ENCODE assay signal across 8 cellular contexts in genomic region chr4:185307136-185307950, GRCh38.
DNase-seq lines count a peak whose midpoint lies in the region; ATAC-seq and TF ChIP-seq lines count a peak whose summit lies in the region.

No MANE protein-coding gene starts in this region.

- DNase-seq in EH (ENCODE audit: low read depth), result peak; percentile 37
- DNase-seq in brain microvascular endothelial cell, result peak; percentile 38
- no peak for DNase-seq in aorta
- DNase-seq in T-cell, result no peak
- DNase-seq in ecto neural progenitor cell (ENCODE audit: low spot score), result no peak
- no peak for DNase-seq in C1 segment of cervical spinal cord (lab: John Stamatoyannopoulos, UW)

- in situ Hi-C loops in brain microvascular endothelial cell (cut with HindIII; ENCODE audit: low pct_ligation_motif_present, low sequenced_read_pairs), result no loop called here

- no peaks in the 10 kb centered on the region for H3K27me3 Mint-ChIP-seq in T-cell

- WGBS in aorta, 2 donors, result 69 to 73% methylated on average over 5 of the region's 5 CpGs

- H3K4me3 ChIP-seq in brain microvascular endothelial cell (ENCODE audit: low read depth, low read length) (no peak overlapping the region), aorta (ENCODE audit: low read length in 2 of 2) (no peak overlapping the region)

- no peaks in the 10 kb centered on the region for H3K9me3 Mint-ChIP-seq in T-cell

- H3K36me3 ChIP-seq in brain microvascular endothelial cell (replicated peaks) (peaks cover 15% of the 10 kb centered on the region), aorta (ENCODE audit: control insufficient read depth in 1 of 2, insufficient read depth in 2 of 2, low read length in 1 of 2) (peaks cover 0 to 6% of the 10 kb centered on the region in 2 donors)

- H3K4me3 Mint-ChIP-seq in T-cell, result no peak overlapping the region

- H3K9me3 ChIP-seq in aorta (ENCODE audit: control insufficient read depth, low read length), result no peaks in the 10 kb centered on the region

- peak; percentile 64 for ATAC-seq in GM19397 (IDR thresholded peaks at IDR 0.05; ENCODE audit: unreplicated experiment)
- ATAC-seq in HG03097 (IDR thresholded peaks at IDR 0.05; ENCODE audit: low FRiP score, unreplicated experiment), result peak; percentile 81
- ATAC-seq in aorta (ENCODE audit: low FRiP score), result no peak
- no peak for ATAC-seq in T-cell (replicated peaks in 1 of 4)

- peaks cover 0 to 4% (median 0%) of the 10 kb centered on the region in 3 donors for H3K4me1 Mint-ChIP-seq in T-cell

- no peak for TF ChIP-seq CTCF in brain microvascular endothelial cell (IDR thresholded peaks at IDR 0.05; ENCODE audit: low read depth, low read length, missing control alignments)

- CTCF ChIA-PET in T-cell (lab: Charles Lee), result interaction anchor here in 1 of 2 donors (1.3 kb wide), 1 partner anchor 122 kb away, joined by 8 read pairs; no protein-coding TSS in a partner anchor

- intact Hi-C loops in aorta (cut with DNase I), result no loop called here

- POLR2A ChIA-PET in T-cell (lab: Charles Lee), result no interaction called here

- H3K36me3 Mint-ChIP-seq in T-cell, result peaks cover 44% of the 10 kb centered on the region

- H3K27me3 ChIP-seq in brain microvascular endothelial cell (replicated peaks), result no peaks in the 10 kb centered on the region
- no peaks in the 10 kb centered on the region for H3K27me3 ChIP-seq in aorta (ENCODE audit: control insufficient read depth in 1 of 2, insufficient read depth in 2 of 2, low read length in 1 of 2)

- H3K27ac Mint-ChIP-seq in T-cell, result no peak overlapping the region

- peaks cover 5% of the 10 kb centered on the region in 2 donors for H3K4me1 ChIP-seq in aorta (ENCODE audit: control insufficient read depth in 1 of 2, insufficient read depth in 2 of 2, low read length in 2 of 2)

- H3K27ac ChIP-seq in brain microvascular endothelial cell (peak overlapping the region; percentile 91), aorta (ENCODE audit: low read depth in 1 of 2, low read length in 2 of 2) (no peak overlapping the region)

Comparison
In these comparisons a context has a peak if more than half of its experiments do, and no peak if none do; other contexts are left out.
1. DNase-seq: peak in EH (single experiment) and brain microvascular endothelial cell (single experiment); none in aorta (0 of 2), T-cell (0 of 34), ecto neural progenitor cell (single experiment) and C1 segment of cervical spinal cord (0 of 14).
2. ATAC-seq: peak in GM19397 (single experiment) and HG03097 (single experiment); none in aorta (single experiment) and T-cell (0 of 4).